9 cellular contexts compared by ENCODE assay signal in the genomic region with DNA sequence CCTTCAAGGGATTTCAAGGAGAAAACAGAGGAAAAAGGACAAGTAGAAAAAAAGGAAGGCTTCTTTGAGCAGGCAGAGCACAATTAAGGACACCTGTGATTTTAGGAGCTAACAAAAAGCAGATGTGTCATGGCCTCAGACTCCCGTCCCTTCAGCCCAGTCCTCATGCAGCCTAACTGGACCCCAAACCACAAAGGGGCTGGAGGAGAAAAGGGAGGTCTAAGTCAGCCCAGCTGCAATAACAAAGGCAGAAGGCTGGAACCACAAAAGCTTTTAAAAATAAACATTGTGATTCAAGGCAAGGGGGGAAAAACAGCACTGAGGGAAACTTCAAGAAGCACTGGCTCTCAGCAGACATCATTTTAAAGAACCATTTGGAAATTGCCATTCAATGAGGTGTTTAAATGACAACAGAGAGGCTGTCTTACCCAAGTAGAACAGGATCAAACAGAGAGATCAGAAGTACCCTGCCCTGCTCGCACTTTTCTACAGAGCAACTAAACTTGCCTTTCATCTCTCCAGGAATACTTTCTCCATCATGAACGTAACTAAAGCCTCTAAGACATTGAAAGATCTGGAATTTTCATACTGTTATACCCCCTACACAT.
DNase-seq lines count a peak whose midpoint lies in the region; ATAC-seq and TF ChIP-seq lines count a peak whose summit lies in the region.
"Had no signal": no experiment of that assay in that cellular context is flagged by ENCODE, and none has a peak within 500 bp of the region (broad histone marks: within the 10 kb centered on the region; RNA-seq: fewer than 3 reads in every experiment).

No MANE protein-coding gene starts in this region.

- H3K36me3 Mint-ChIP-seq in HFFc6 (ENCODE audit: low read depth), result peaks cover 20% of the 10 kb centered on the region
- no peaks in the 10 kb centered on the region for H3K36me3 Mint-ChIP-seq in activated naive CD4-positive, alpha-beta T cell treated with anti-CD3 and anti-CD28 coated beads, Interleukin-2, amount 10 ng/mL, durations not matched to agents 7 days and 5 days

- H3K27me3 Mint-ChIP-seq in HFFc6 (ENCODE audit: insufficient read depth), result no peaks in the 10 kb centered on the region
- H3K27me3 Mint-ChIP-seq in activated naive CD4-positive, alpha-beta T cell treated with anti-CD3 and anti-CD28 coated beads, Interleukin-2, amount 10 ng/mL, durations not matched to agents 7 days and 5 days, result no peaks in the 10 kb centered on the region

- DNase-seq in HFFc6 (peak; percentile 25), astrocyte of the spinal cord (ENCODE audit: low read depth, low spot score) (peak; percentile 95), iPS-NIHi11 (ENCODE audit: low spot score) (peak; percentile 19), stromal cell of bone marrow (ENCODE audit: low read depth) (peak; percentile 71), NCI-H1417 (lab: John Stamatoyannopoulos, UW) (no peak)
- no peak for DNase-seq in activated naive CD4-positive, alpha-beta T cell treated with anti-CD3 and anti-CD28 coated beads, Interleukin-2, amount 10 ng/mL, durations not matched to agents 7 days and 5 days
- DNase-seq: KG1, NCI-H2081 had no signal

- H3K27ac Mint-ChIP-seq in HFFc6, result peak overlapping the region; percentile 3; the same call in 1 of the 2 replicates
- H3K27ac Mint-ChIP-seq in activated naive CD4-positive, alpha-beta T cell treated with anti-CD3 and anti-CD28 coated beads, Interleukin-2, amount 10 ng/mL, durations not matched to agents 7 days and 5 days, result no peak overlapping the region

- no peak for TF ChIP-seq CTCF in HFFc6 (IDR thresholded peaks at IDR 0.05)
- TF ChIP-seq CTCF in astrocyte of the spinal cord (IDR thresholded peaks at IDR 0.05; ENCODE audit: low read depth, low read length), result no peak

- in situ Hi-C loops in astrocyte of the spinal cord (cut with HindIII; ENCODE audit: low sequenced_read_pairs), result no loop called here

- H3K4me3 Mint-ChIP-seq in HFFc6, result peak overlapping the region; percentile 38
- H3K4me3 Mint-ChIP-seq in activated naive CD4-positive, alpha-beta T cell treated with anti-CD3 and anti-CD28 coated beads, Interleukin-2, amount 10 ng/mL, durations not matched to agents 7 days and 5 days, result no peak overlapping the region

- H3K4me1 Mint-ChIP-seq in HFFc6 (ENCODE audit: low read depth), result peaks cover 64% of the 10 kb centered on the region
- H3K4me1 Mint-ChIP-seq in activated naive CD4-positive, alpha-beta T cell treated with anti-CD3 and anti-CD28 coated beads, Interleukin-2, amount 10 ng/mL, durations not matched to agents 7 days and 5 days, result no peaks in the 10 kb centered on the region

- ATAC-seq in GM21528 (IDR thresholded peaks at IDR 0.05; ENCODE audit: low FRiP score, unreplicated experiment), result no peak

- H3K9me3 Mint-ChIP-seq in HFFc6, result peaks cover 8% of the 10 kb centered on the region; the same call in 1 of the 2 replicates
- no peaks in the 10 kb centered on the region for H3K9me3 Mint-ChIP-seq in activated naive CD4-positive, alpha-beta T cell treated with anti-CD3 and anti-CD28 coated beads, Interleukin-2, amount 10 ng/mL, durations not matched to agents 7 days and 5 days

- CTCF ChIA-PET in activated naive CD4-positive, alpha-beta T cell treated with anti-CD3 and anti-CD28 coated beads, Interleukin-2, amount 10 ng/mL, durations not matched to agents 7 days and 5 days (lab: Charles Lee), result no interaction called here

- no peak overlapping the region for H3K4me3 ChIP-seq in astrocyte of the spinal cord (ENCODE audit: low read depth, low read length)

Comparison
In these comparisons a context has a peak if more than half of its experiments do, and no peak if none do; other contexts are left out.
1. DNase-seq: peak in HFFc6 (single experiment), astrocyte of the spinal cord (single experiment), iPS-NIHi11 (single experiment) and stromal cell of bone marrow (single experiment); none in activated naive CD4-positive, alpha-beta T cell treated with anti-CD3 and anti-CD28 coated beads, Interleukin-2, amount 10 ng/mL, durations not matched to agents 7 days and 5 days (single experiment) and NCI-H1417 (0 of 3).